Comparison of ENCODE assay signal across 8 cellular contexts in genomic region chr15:45347989-45348388, GRCh38. TPM values are rescaled to one million over a fixed set of nuclear protein-coding genes. Genes with fewer than 3 reads are reported as not detected.
"Had no signal": no experiment of that assay in that cellular context is flagged by ENCODE, and none has a peak within 500 bp of the region (broad histone marks: within the 10 kb centered on the region; RNA-seq: fewer than 3 reads in every experiment).

No MANE protein-coding gene starts in this region.

- H3K27ac Mint-ChIP-seq: HFFc6, IgD-negative memory B cell had no signal

- H3K9ac ChIP-seq: GM23248 had no signal

- H3K4me1 ChIP-seq: HAP-1 had no signal

- H2AFZ ChIP-seq: GM23248 had no signal

- DNase-seq: GM23248, GOT3, H7, HFFc6 had no signal

- H3K36me3 Mint-ChIP-seq: IgD-negative memory B cell had no signal

- H3K4me3 Mint-ChIP-seq: HFFc6, IgD-negative memory B cell had no signal

- FAIRE-seq: HTR-8/SVneo had no signal

- ATAC-seq: HCT116 had no signal

- H3K9me3 ChIP-seq: HAP-1 had no signal

- H3K27ac ChIP-seq: GM23248 had no signal

- H3K4me1 Mint-ChIP-seq: IgD-negative memory B cell had no signal

- H3K9me3 Mint-ChIP-seq: HFFc6, IgD-negative memory B cell had no signal

- H3K4me3 ChIP-seq: GM23248, HAP-1 had no signal

- H3K36me3 ChIP-seq: HAP-1 had no signal

RNA-seq across cellular contexts. Expression of gene GATM, which starts 30.4 kb away (rescaled TPM):
- total RNA-seq: GM23248 had no signal
- polyA plus RNA-seq: GM23248 had no signal
